Comparison of ENCODE assay signal across 24 cellular contexts in the genomic region with DNA sequence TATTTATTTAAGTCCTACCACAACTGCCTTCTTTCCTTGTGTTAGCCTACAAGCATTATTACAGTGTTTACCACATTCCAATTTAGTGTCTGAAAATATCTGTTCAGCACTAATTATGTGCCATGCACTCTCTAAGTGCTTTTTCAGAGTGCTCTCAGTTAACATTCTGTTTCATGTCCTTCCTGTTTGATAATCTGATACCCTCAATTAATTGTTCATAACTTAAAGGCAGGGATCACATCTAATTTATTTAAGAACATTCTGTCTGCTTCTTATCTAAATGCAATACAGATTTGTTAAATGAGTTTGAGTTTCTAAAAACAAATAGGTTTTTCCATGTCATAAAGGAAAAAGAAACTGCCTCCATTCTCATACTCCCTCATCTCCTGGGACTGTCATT.
DNase-seq lines count a peak whose midpoint lies in the region; ATAC-seq, FAIRE-seq and TF ChIP-seq lines count a peak whose summit lies in the region.
"Had no signal": no experiment of that assay in that cellular context is flagged by ENCODE, and none has a peak within 500 bp of the region (broad histone marks: within the 10 kb centered on the region; RNA-seq: fewer than 3 reads in every experiment).

No MANE protein-coding gene starts in this region.

- no peaks in the 10 kb centered on the region for H3K79me2 ChIP-seq in SK-N-SH (ENCODE audit: insufficient read depth)

- H3K27me3 Mint-ChIP-seq in nephron (ENCODE audit: low read depth), result no peaks in the 10 kb centered on the region
- H3K27me3 Mint-ChIP-seq: CD4-positive, CD25-positive, alpha-beta regulatory T cell had no signal

- H3K4me2 ChIP-seq in SK-N-SH, result no peak overlapping the region
- H3K4me2 ChIP-seq: BLaER1 had no signal

- CTCF ChIA-PET in SK-N-SH (lab: Yijun Ruan, JAX), result no interaction called here

- TF ChIP-seq CTCF in SK-N-SH (IDR thresholded peaks at IDR 0.05) (no peak), nephron (IDR thresholded peaks at IDR 0.05; ENCODE audit: unreplicated experiment in 3 of 3) (no peak)

- TF ChIP-seq RAD21 in SK-N-SH (IDR thresholded peaks at IDR 0.05; ENCODE audit: low read length), result no peak

- peak; percentile 29 for DNase-seq in NCI-H1105 treated with DMSO at 0.1 percent for 48 hours (lab: John Stamatoyannopoulos, UW)
- DNase-seq in NCI-H1105 (lab: John Stamatoyannopoulos, UW), result no peak
- peak; percentile 31 for DNase-seq in NCI-H2171 (lab: John Stamatoyannopoulos, UW)
- peak; percentile 39 for DNase-seq in SK-N-SH
- DNase-seq in urothelium cell line (ENCODE audit: low spot score), result no peak
- DNase-seq in cerebellar cortex (ENCODE audit: low spot score), result no peak
- DNase-seq: CD4-positive, CD25-positive, alpha-beta regulatory T cell; DMS53; GM23248; H9; KBM-7; MV-4-11; NCI-H1694; NCI-H2029 treated with DMSO at 0.1 percent for 48 hours; NCI-H510A; Right ventricle myocardium superior; RPMI8226; SW 1271 had no signal

- no peaks in the 10 kb centered on the region for H3K9me3 Mint-ChIP-seq in nephron
- H3K9me3 Mint-ChIP-seq: H9 had no signal

- no peaks in the 10 kb centered on the region for H3F3A ChIP-seq in SK-N-SH (replicated peaks; ENCODE audit: insufficient read depth)

- H2AFZ ChIP-seq in SK-N-SH (ENCODE audit: low read depth), result no peak overlapping the region
- H2AFZ ChIP-seq: GM23248 had no signal

- H3K36me3 ChIP-seq in SK-N-SH (replicated peaks in 1 of 2; ENCODE audit: control insufficient read depth in 1 of 2, insufficient read depth in 2 of 2, low read length in 1 of 2), result no peaks in the 10 kb centered on the region
- H3K36me3 ChIP-seq: BLaER1, SJSA1 had no signal

- H3K9ac ChIP-seq in SK-N-SH, result no peak overlapping the region
- H3K9ac ChIP-seq: BLaER1, GM23248 had no signal

- no peaks in the 10 kb centered on the region for H3K9me2 ChIP-seq in SK-N-SH

- TF ChIP-seq EP300 in SK-N-SH (IDR thresholded peaks at IDR 0.05; ENCODE audit: borderline replicate concordance in 1 of 2, low read depth in 1 of 2, low read length in 1 of 2), result peak in 1 of 2 experiments; percentile 90; a peak in 2 of 4 replicates

- H3K9me3 ChIP-seq in SK-N-SH, result no peaks in the 10 kb centered on the region
- H3K9me3 ChIP-seq: BLaER1, SJSA1 had no signal

- H4K20me1 ChIP-seq in SK-N-SH (ENCODE audit: insufficient read depth), result no peaks in the 10 kb centered on the region
- H4K20me1 ChIP-seq: BLaER1 had no signal

- POLR2A ChIA-PET in SK-N-SH (lab: Yijun Ruan, JAX), result no interaction called here

- no peak overlapping the region for H3K4me3 Mint-ChIP-seq in nephron
- H3K4me3 Mint-ChIP-seq: CD4-positive, CD25-positive, alpha-beta regulatory T cell; H9; T-helper 1 cell treated with Interleukin-12 subunit alpha and Interleukin-12 subunit beta and Interleukin-4 antibody, amounts not matched to agents 30 μg/mL and 1 μg/mL, for 36 hours had no signal

- H3K4me1 ChIP-seq in SK-N-SH (ENCODE audit: control insufficient read depth in 1 of 2, insufficient read depth in 2 of 2, low read depth in 1 of 2, low read length in 1 of 2), result peaks cover 0 to 7% of the 10 kb centered on the region in 2 experiments; a peak in 2 of 4 replicates
- H3K4me1 ChIP-seq: BLaER1, SJSA1 had no signal

- ATAC-seq in esophagus mucosa, result no peak

- H3K27ac ChIP-seq in SK-N-SH (ENCODE audit: low read depth in 2 of 2, low read length in 1 of 2), result 0 out of 4 replicates have a peak overlapping the region, but pooled peaks of 1 of the 2 experiments have one; percentile 22
- H3K27ac ChIP-seq: BLaER1, GM23248, SJSA1 had no signal

- H3K27ac Mint-ChIP-seq in nephron, result peak overlapping the region in 2 of 3 experiments; percentile 2 to 12
- H3K27ac Mint-ChIP-seq: CD4-positive, CD25-positive, alpha-beta regulatory T cell; H9; T-helper 1 cell treated with Interleukin-12 subunit alpha and Interleukin-12 subunit beta and Interleukin-4 antibody, amounts not matched to agents 30 μg/mL and 1 μg/mL, for 36 hours had no signal

- H3K4me3 ChIP-seq in SK-N-SH (ENCODE audit: low read depth in 2 of 2, low read length in 1 of 2), result no peak overlapping the region
- H3K4me3 ChIP-seq: BLaER1, GM23248, SJSA1 had no signal

- peaks cover 22% of the 10 kb centered on the region for H3K4me1 Mint-ChIP-seq in nephron
- H3K4me1 Mint-ChIP-seq: CD4-positive, CD25-positive, alpha-beta regulatory T cell had no signal

- H3K27me3 ChIP-seq in SK-N-SH (ENCODE audit: insufficient read depth), result no peaks in the 10 kb centered on the region
- H3K27me3 ChIP-seq: BLaER1, SJSA1 had no signal

- FAIRE-seq in urothelium cell line (lab: Jason Lieb, UNC), result no peak
- FAIRE-seq: GM18507 had no signal

- H3K36me3 Mint-ChIP-seq in nephron (ENCODE audit: low read depth), result no peaks in the 10 kb centered on the region
- H3K36me3 Mint-ChIP-seq: CD4-positive, CD25-positive, alpha-beta regulatory T cell had no signal

TF ChIP-seq in SK-N-SH, 30 proteins besides CTCF, POLR2A, EP300 and RAD21 (continues in another document):
- TF ChIP-seq, protein P1, sequence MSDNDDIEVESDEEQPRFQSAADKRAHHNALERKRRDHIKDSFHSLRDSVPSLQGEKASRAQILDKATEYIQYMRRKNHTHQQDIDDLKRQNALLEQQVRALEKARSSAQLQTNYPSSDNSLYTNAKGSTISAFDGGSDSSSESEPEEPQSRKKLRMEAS (IDR thresholded peaks at IDR 0.05; ENCODE audit: low read depth), result no peak
- TF ChIP-seq, protein P2, sequence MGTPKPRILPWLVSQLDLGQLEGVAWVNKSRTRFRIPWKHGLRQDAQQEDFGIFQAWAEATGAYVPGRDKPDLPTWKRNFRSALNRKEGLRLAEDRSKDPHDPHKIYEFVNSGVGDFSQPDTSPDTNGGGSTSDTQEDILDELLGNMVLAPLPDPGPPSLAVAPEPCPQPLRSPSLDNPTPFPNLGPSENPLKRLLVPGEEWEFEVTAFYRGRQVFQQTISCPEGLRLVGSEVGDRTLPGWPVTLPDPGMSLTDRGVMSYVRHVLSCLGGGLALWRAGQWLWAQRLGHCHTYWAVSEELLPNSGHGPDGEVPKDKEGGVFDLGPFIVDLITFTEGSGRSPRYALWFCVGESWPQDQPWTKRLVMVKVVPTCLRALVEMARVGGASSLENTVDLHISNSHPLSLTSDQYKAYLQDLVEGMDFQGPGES (IDR thresholded peaks at IDR 0.05; ENCODE audit: low read depth, low read length), result no peak
- no peak for TF ChIP-seq JUND (IDR thresholded peaks at IDR 0.05)
- TF ChIP-seq RCOR1 (IDR thresholded peaks at IDR 0.05; ENCODE audit: low read length), result peak; percentile 99
- no peak for TF ChIP-seq NFIC (IDR thresholded peaks at IDR 0.05; ENCODE audit: borderline replicate concordance)
- 0 out of 2 replicates have a peak, but pooled peaks have one; percentile 29 for TF ChIP-seq TEAD4 (IDR thresholded peaks at IDR 0.05; ENCODE audit: borderline replicate concordance, insufficient read depth)
- TF ChIP-seq, protein P3, sequence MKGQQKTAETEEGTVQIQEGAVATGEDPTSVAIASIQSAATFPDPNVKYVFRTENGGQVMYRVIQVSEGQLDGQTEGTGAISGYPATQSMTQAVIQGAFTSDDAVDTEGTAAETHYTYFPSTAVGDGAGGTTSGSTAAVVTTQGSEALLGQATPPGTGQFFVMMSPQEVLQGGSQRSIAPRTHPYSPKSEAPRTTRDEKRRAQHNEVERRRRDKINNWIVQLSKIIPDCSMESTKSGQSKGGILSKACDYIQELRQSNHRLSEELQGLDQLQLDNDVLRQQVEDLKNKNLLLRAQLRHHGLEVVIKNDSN (IDR thresholded peaks at IDR 0.05; ENCODE audit: borderline replicate concordance, low read depth), result no peak
- TF ChIP-seq, protein P4, sequence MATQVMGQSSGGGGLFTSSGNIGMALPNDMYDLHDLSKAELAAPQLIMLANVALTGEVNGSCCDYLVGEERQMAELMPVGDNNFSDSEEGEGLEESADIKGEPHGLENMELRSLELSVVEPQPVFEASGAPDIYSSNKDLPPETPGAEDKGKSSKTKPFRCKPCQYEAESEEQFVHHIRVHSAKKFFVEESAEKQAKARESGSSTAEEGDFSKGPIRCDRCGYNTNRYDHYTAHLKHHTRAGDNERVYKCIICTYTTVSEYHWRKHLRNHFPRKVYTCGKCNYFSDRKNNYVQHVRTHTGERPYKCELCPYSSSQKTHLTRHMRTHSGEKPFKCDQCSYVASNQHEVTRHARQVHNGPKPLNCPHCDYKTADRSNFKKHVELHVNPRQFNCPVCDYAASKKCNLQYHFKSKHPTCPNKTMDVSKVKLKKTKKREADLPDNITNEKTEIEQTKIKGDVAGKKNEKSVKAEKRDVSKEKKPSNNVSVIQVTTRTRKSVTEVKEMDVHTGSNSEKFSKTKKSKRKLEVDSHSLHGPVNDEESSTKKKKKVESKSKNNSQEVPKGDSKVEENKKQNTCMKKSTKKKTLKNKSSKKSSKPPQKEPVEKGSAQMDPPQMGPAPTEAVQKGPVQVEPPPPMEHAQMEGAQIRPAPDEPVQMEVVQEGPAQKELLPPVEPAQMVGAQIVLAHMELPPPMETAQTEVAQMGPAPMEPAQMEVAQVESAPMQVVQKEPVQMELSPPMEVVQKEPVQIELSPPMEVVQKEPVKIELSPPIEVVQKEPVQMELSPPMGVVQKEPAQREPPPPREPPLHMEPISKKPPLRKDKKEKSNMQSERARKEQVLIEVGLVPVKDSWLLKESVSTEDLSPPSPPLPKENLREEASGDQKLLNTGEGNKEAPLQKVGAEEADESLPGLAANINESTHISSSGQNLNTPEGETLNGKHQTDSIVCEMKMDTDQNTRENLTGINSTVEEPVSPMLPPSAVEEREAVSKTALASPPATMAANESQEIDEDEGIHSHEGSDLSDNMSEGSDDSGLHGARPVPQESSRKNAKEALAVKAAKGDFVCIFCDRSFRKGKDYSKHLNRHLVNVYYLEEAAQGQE (IDR thresholded peaks at IDR 0.05; ENCODE audit: low read depth, low read length), result no peak
- TF ChIP-seq MEF2A (IDR thresholded peaks at IDR 0.05; ENCODE audit: borderline replicate concordance, low read depth), result no peak
- TF ChIP-seq FOXJ3 (CRISPR knock-in tag; IDR thresholded peaks at IDR 0.05), result peak; percentile 51; the same call in 1 of the 2 replicates
- TF ChIP-seq POLR2AphosphoS5 (IDR thresholded peaks at IDR 0.05; ENCODE audit: low read depth, low read length), result peak; percentile 36; the same call in 1 of the 2 replicates
- TF ChIP-seq FOSL2 (IDR thresholded peaks at IDR 0.05; ENCODE audit: borderline replicate concordance, low read depth), result no peak
- no peak for TF ChIP-seq TAF1 (IDR thresholded peaks at IDR 0.05; ENCODE audit: borderline replicate concordance, low read depth, low read length)
- TF ChIP-seq GABPA (IDR thresholded peaks at IDR 0.05; ENCODE audit: low read depth), result no peak
- TF ChIP-seq MXI1 (IDR thresholded peaks at IDR 0.05; ENCODE audit: low read depth, low read length), result no peak
- no peak for TF ChIP-seq SMC3 (IDR thresholded peaks at IDR 0.05; ENCODE audit: low read depth, low read length)
- TF ChIP-seq YY1 (IDR thresholded peaks at IDR 0.05; ENCODE audit: low read depth), result no peak
- TF ChIP-seq CHD2 (IDR thresholded peaks at IDR 0.05; ENCODE audit: low read length, partially characterized antibody), result peak; percentile 83
- peak; percentile 93 for TF ChIP-seq GATA2 (CRISPR knock-in tag; IDR thresholded peaks at IDR 0.05)

Comparison
In these comparisons a context has a peak if more than half of its experiments do, and no peak if none do; other contexts are left out.
1. DNase-seq: peak in NCI-H1105 treated with DMSO at 0.1 percent for 48 hours (single experiment), NCI-H2171 (single experiment) and SK-N-SH (single experiment); none in NCI-H1105 (single experiment), urothelium cell line (single experiment) and cerebellar cortex (single experiment).